In genomic region chr6:134686071-134686470, GRCh38 we compare ENCODE assay signal across 22 cellular contexts.
DNase-seq lines count a peak whose midpoint lies in the region; ATAC-seq and TF ChIP-seq lines count a peak whose summit lies in the region.
"Had no signal": no experiment of that assay in that cellular context is flagged by ENCODE, and none has a peak within 500 bp of the region (broad histone marks: within the 10 kb centered on the region; RNA-seq: fewer than 3 reads in every experiment).

No MANE protein-coding gene starts in this region.

- TF ChIP-seq CTCF in dorsolateral prefrontal cortex (IDR thresholded peaks at IDR 0.05 in 54 of 56, conservative IDR thresholded peaks at IDR 0.05 in 2 of 56; ENCODE audit: low read depth in 1 of 56, partially characterized antibody in 56 of 56): no peak
- TF ChIP-seq CTCF in CD8-positive, alpha-beta T cell (IDR thresholded peaks at IDR 0.05): no peak

- CTCF ChIA-PET in CD8-positive, alpha-beta T cell (lab: Charles Lee): no interaction called here

- no peaks in the 10 kb centered on the region for H3K4me1 Mint-ChIP-seq in CD8-positive, alpha-beta T cell (ENCODE audit: low read depth)

- no peak overlapping the region for H3K27ac Mint-ChIP-seq in CD8-positive, alpha-beta T cell
- H3K27ac Mint-ChIP-seq: activated naive CD8-positive, alpha-beta T cell; activated T-cell treated with anti-CD3 and anti-CD28 coated beads, Interleukin-2, amount 50 U/mL, for 24 hours; neural progenitor cell had no signal

- DNase-seq in ELR (ENCODE audit: low read depth): peak; percentile 59
- peak; percentile 66 for DNase-seq in NCI-H146 (lab: John Stamatoyannopoulos, UW)
- no peak for DNase-seq in dorsolateral prefrontal cortex
- peak; percentile 20 for DNase-seq in myocyte (ENCODE audit: low read depth)
- DNase-seq in SHP77 (lab: John Stamatoyannopoulos, UW): no peak
- DNase-seq in CD8-positive, alpha-beta T cell: no peak
- no peak for DNase-seq in occipital lobe (lab: John Stamatoyannopoulos, UW)
- DNase-seq: activated T-cell treated with anti-CD3 and anti-CD28 coated beads, Interleukin-2, amount 50 U/mL, for 24 hours; C1 segment of cervical spinal cord; effector memory CD4-positive, alpha-beta T cell; gastrocnemius medialis; mesendoderm; NCI-H1048; right lobe of liver; stimulated activated CD4-positive, alpha-beta T cell treated with anti-CD3 and anti-CD28 coated beads, Interleukin-2, amount 100 ng/mL, for 48 hours; testis had no signal

- POLR2A ChIA-PET in CD8-positive, alpha-beta T cell (lab: Charles Lee): no interaction called here

- H3K27ac ChIP-seq in dorsolateral prefrontal cortex: peak overlapping the region in 41 of 59 donors; percentile 5 to 81 (median 53)
- H3K27ac ChIP-seq in CD8-positive, alpha-beta T cell (ENCODE audit: low read depth, low read length): no peak overlapping the region
- H3K27ac ChIP-seq: gastrocnemius medialis, neural progenitor cell, right lobe of liver, SK-N-MC, testis had no signal

- intact Hi-C loops in dorsolateral prefrontal cortex (cut with DNase I): loop anchor here in 1 of 2 donors (5.0 kb wide), 1 partner anchor 509 kb away; no protein-coding TSS in a partner anchor
- intact Hi-C loops in CD8-positive, alpha-beta T cell (cut with DNase I, micrococcal nuclease): no loop called here

- peaks cover 17% of the 10 kb centered on the region for H3K27me3 Mint-ChIP-seq in CD8-positive, alpha-beta T cell (ENCODE audit: low read depth)

- H3K4me1 ChIP-seq in CD8-positive, alpha-beta T cell (ENCODE audit: insufficient read depth, low read length): no peaks in the 10 kb centered on the region
- H3K4me1 ChIP-seq: neural progenitor cell, right lobe of liver had no signal

- no peaks in the 10 kb centered on the region for H3K9me3 Mint-ChIP-seq in CD8-positive, alpha-beta T cell
- H3K9me3 Mint-ChIP-seq: activated T-cell treated with anti-CD3 and anti-CD28 coated beads, Interleukin-2, amount 50 U/mL, for 24 hours; neural progenitor cell had no signal

- H3K27me3 ChIP-seq in dorsolateral prefrontal cortex: no peaks in the 10 kb centered on the region
- H3K27me3 ChIP-seq in CD8-positive, alpha-beta T cell (ENCODE audit: insufficient read depth, low read length): no peaks in the 10 kb centered on the region
- H3K27me3 ChIP-seq: gastrocnemius medialis, neural progenitor cell, right lobe of liver, testis had no signal

- no peak for ATAC-seq in CD8-positive, alpha-beta T cell
- ATAC-seq in GM19452 (IDR thresholded peaks at IDR 0.05; ENCODE audit: unreplicated experiment): no peak
- ATAC-seq: gastrocnemius medialis, GM12878, HCT116, right lobe of liver had no signal

- no peaks in the 10 kb centered on the region for H3K36me3 Mint-ChIP-seq in CD8-positive, alpha-beta T cell
- H3K36me3 Mint-ChIP-seq: activated naive CD8-positive, alpha-beta T cell; neural progenitor cell had no signal

- no peaks in the 10 kb centered on the region for H3K36me3 ChIP-seq in CD8-positive, alpha-beta T cell (ENCODE audit: insufficient read depth, low read length)
- H3K36me3 ChIP-seq: gastrocnemius medialis, neural progenitor cell, right lobe of liver had no signal

- H3K4me3 Mint-ChIP-seq in CD8-positive, alpha-beta T cell: no peak overlapping the region
- H3K4me3 Mint-ChIP-seq: activated naive CD8-positive, alpha-beta T cell; activated T-cell treated with anti-CD3 and anti-CD28 coated beads, Interleukin-2, amount 50 U/mL, for 24 hours; neural progenitor cell had no signal

- H3K9me3 ChIP-seq in CD8-positive, alpha-beta T cell (ENCODE audit: low read length): no peaks in the 10 kb centered on the region
- H3K9me3 ChIP-seq: gastrocnemius medialis, right lobe of liver, testis had no signal

- H3K4me3 ChIP-seq in dorsolateral prefrontal cortex: no peak overlapping the region
- no peak overlapping the region for H3K4me3 ChIP-seq in CD8-positive, alpha-beta T cell (ENCODE audit: low read depth, low read length)
- H3K4me3 ChIP-seq: gastrocnemius medialis, GM12878, neural progenitor cell, right lobe of liver, SK-N-MC, testis had no signal

Comparison
In these comparisons a context has a peak if more than half of its experiments do, and no peak if none do; other contexts are left out.
1. DNase-seq: peak in ELR (single experiment), NCI-H146 (single experiment) and myocyte (single experiment); none in dorsolateral prefrontal cortex (0 of 10), SHP77 (0 of 2), CD8-positive, alpha-beta T cell (0 of 7) and occipital lobe (single experiment).